In genomic region chr4:26484032-26484515, GRCh38 we compare ENCODE assay signal across 23 cellular contexts. TPM values are rescaled to one million over a fixed set of nuclear protein-coding genes. Genes with fewer than 3 reads are reported as not detected.
DNase-seq lines count a peak whose midpoint lies in the region; ATAC-seq and TF ChIP-seq lines count a peak whose summit lies in the region.
"Had no signal": no experiment of that assay in that cellular context is flagged by ENCODE, and none has a peak within 500 bp of the region (broad histone marks: within the 10 kb centered on the region; RNA-seq: fewer than 3 reads in every experiment).

No MANE protein-coding gene starts in this region.

- H3K27ac ChIP-seq in rectal smooth muscle tissue (ENCODE audit: low read depth, low read length) (peak overlapping the region; percentile 72), RWPE1 (no peak overlapping the region)
- H3K27ac ChIP-seq: left lung, parathyroid adenoma had no signal

- DNase-seq in AG09309 (ENCODE audit: low read depth) = peak; percentile 95
- DNase-seq in HEK293T (ENCODE audit: extremely low spot score) = peak; percentile 38
- peak; percentile 71 for DNase-seq in fibroblast of the aortic adventitia (ENCODE audit: low read depth)
- DNase-seq in RWPE1 (ENCODE audit: low spot score) = no peak
- no peak for DNase-seq in cerebellar cortex (ENCODE audit: low spot score)
- no peak for DNase-seq in activated naive CD4-positive, alpha-beta T cell treated with anti-CD3 and anti-CD28 coated beads, Interleukin-2, amount 50 U/mL, for 16 hours
- DNase-seq: activated CD8-positive, alpha-beta memory T cell treated with anti-CD3 and anti-CD28 coated beads, Interleukin-2, amount 50 U/mL, for 48 hours; activated effector memory CD4-positive, alpha-beta T cell treated with Interleukin-2 at 50 U/mL for 16 hours; CD8-positive, alpha-beta memory T cell; central memory CD4-positive, alpha-beta T cell; DMS79; left lung; NCI-H1436; NCI-H526 treated with DMSO at 0.1 percent for 48 hours; OCI-M1; SHP77; stimulated activated CD4-positive, alpha-beta T cell treated with anti-CD3 and anti-CD28 coated beads, Interleukin-2, amount 100 ng/mL, for 48 hours had no signal

- H3K4me1 ChIP-seq in rectal smooth muscle tissue (ENCODE audit: control insufficient read depth, insufficient read depth, low read length) = peaks cover 8% of the 10 kb centered on the region
- H3K4me1 ChIP-seq: parathyroid adenoma had no signal

- POLR2A ChIA-PET in HEK293T (lab: Yijun Ruan, JAX) = interaction anchor here (1.3 kb wide), 1 partner anchor 101 kb away, joined by 6 read pairs; no protein-coding TSS in a partner anchor
- POLR2A ChIA-PET in RWPE1 (lab: Yijun Ruan, JAX; ENCODE audit: low non-redundant PET) = no interaction called here

- no peak overlapping the region for H3K4me3 ChIP-seq in AG09309 (ENCODE audit: control insufficient read depth, low read depth, low read length)
- H3K4me3 ChIP-seq in fibroblast of the aortic adventitia (ENCODE audit: low read depth, low read length) = no peak overlapping the region
- no peak overlapping the region for H3K4me3 ChIP-seq in rectal smooth muscle tissue (ENCODE audit: low read length)
- H3K4me3 ChIP-seq: GM23338, left lung had no signal

- H3K9ac ChIP-seq in rectal smooth muscle tissue (ENCODE audit: low read length) = no peak overlapping the region
- H3K9ac ChIP-seq: parathyroid adenoma had no signal

- no peak for ATAC-seq in HG03045 (IDR thresholded peaks at IDR 0.05; ENCODE audit: unreplicated experiment)
- ATAC-seq: GM23338, left lung had no signal

- CTCF ChIA-PET in HEK293T (lab: Yijun Ruan, JAX) (interaction anchor here (1.2 to 1.4 kb wide), 2 partner anchors 9 to 25 kb away, joined by 3 to 4 read pairs; no protein-coding TSS in a partner anchor), RWPE1 (lab: Yijun Ruan, JAX) (interaction anchor here (0.6 kb wide), 1 partner anchor 556 kb away, joined by 3 read pairs; no protein-coding TSS in a partner anchor)

- TF ChIP-seq CTCF in AG09309 (IDR thresholded peaks at IDR 0.05; ENCODE audit: control insufficient read depth, insufficient read depth, low read depth, low read length, missing control alignments) = no peak
- TF ChIP-seq CTCF in fibroblast of the aortic adventitia (IDR thresholded peaks at IDR 0.05; ENCODE audit: insufficient read depth, low read length) = no peak
- TF ChIP-seq CTCF in RWPE1 (conservative IDR thresholded peaks at IDR 0.05; ENCODE audit: low read depth) = no peak

- no peaks in the 10 kb centered on the region for H3K36me3 ChIP-seq in rectal smooth muscle tissue (ENCODE audit: control insufficient read depth, insufficient read depth, low read length)
- H3K36me3 ChIP-seq: left lung had no signal

- no peaks in the 10 kb centered on the region for H3K27me3 ChIP-seq in rectal smooth muscle tissue (ENCODE audit: control insufficient read depth, insufficient read depth, low read length)
- H3K27me3 ChIP-seq: left lung had no signal

TF ChIP-seq in HEK293T, 16 proteins besides CTCF, POLR2A, EP300 and RAD21:
- TF ChIP-seq CTBP1 (IDR thresholded peaks at IDR 0.05; ENCODE audit: borderline replicate concordance) (peak; percentile 90), L3MBTL2 (conservative IDR thresholded peaks at IDR 0.05) (no peak), LEF1 (IDR thresholded peaks at IDR 0.05; ENCODE audit: borderline replicate concordance) (peak; percentile 40; the same call in 1 of the 2 replicates), TARDBP (IDR thresholded peaks at IDR 0.05) (no peak), ARNT (IDR thresholded peaks at IDR 0.05) (peak; percentile 96), SUZ12 (IDR thresholded peaks at IDR 0.05) (no peak), FOXA1 (IDR thresholded peaks at IDR 0.05) (no peak), NFRKB (IDR thresholded peaks at IDR 0.05) (no peak), ELF4 (IDR thresholded peaks at IDR 0.05) (no peak), ZNF384 (IDR thresholded peaks at IDR 0.05) (no peak), PKNOX1 (IDR thresholded peaks at IDR 0.05) (peak; percentile 97), FOXK2 (IDR thresholded peaks at IDR 0.05) (no peak), SP1 (IDR thresholded peaks at IDR 0.05) (no peak), BHLHE40 (IDR thresholded peaks at IDR 0.05; ENCODE audit: borderline replicate concordance) (no peak), HDGF (IDR thresholded peaks at IDR 0.05; ENCODE audit: borderline replicate concordance) (no peak), FOXM1 (IDR thresholded peaks at IDR 0.05; ENCODE audit: borderline replicate concordance) (no peak)

RNA-seq across cellular contexts. Expression of gene CCKAR, which starts 6.2 kb away (rescaled TPM):
- total RNA-seq in fibroblast of the aortic adventitia (ENCODE audit: low replicate concordance) = 3.1 TPM in 1 of 2 replicates, not detected in the other
- total RNA-seq: CD8-positive, alpha-beta memory T cell; epithelial cell of proximal tubule; GM23338; left lung; MCF 10A had no signal

Comparison
In these comparisons a context has a peak if more than half of its experiments do, and no peak if none do; other contexts are left out.
1. DNase-seq: peak in AG09309 (single experiment), HEK293T (single experiment) and fibroblast of the aortic adventitia (single experiment); none in RWPE1 (single experiment), cerebellar cortex (single experiment) and activated naive CD4-positive, alpha-beta T cell treated with anti-CD3 and anti-CD28 coated beads, Interleukin-2, amount 50 U/mL, for 16 hours (single experiment).